In the genomic region with DNA sequence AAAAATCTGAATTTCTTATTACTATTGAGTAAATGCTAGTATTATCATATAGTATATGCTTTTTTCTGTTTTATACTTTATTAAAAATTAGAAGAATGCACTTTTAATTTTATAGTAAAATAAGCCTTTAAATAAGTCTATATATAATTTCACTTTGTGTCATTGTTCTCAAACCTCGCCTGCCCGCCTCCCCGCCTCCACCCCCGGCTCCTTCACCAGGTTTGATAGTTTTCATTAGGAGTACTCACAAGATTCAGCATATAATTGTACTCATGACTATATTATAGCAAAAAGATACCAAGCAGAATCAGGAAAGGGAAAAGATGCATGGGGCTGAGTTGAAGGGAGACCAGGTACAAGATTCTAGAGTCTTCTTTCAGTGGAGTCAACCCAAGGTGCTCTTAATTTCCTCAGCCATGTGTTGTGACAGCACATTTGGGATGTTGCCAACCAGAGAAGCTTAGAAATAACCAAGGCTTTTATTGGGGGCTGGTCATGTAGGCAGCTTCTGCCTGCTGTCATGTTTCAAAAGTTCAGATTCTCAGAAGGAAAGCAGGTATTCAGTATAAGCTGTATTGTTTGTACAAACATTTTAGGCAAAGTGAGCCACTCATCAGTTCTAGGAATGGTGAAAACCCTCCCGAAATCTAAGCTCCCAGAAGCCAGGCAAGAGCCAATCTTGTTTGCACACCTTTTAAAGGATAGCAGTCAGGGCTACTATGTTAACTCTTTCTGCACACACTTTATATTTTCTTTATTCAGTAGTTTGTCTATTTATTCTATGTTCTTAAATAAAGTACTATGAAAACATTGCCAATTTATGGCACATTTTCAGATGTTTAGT, we compare ENCODE assay signal across 4 cellular contexts.
TF ChIP-seq lines count a peak whose summit lies in the region.

No MANE protein-coding gene starts in this region.

TF ChIP-seq in SK-N-SH, 30 proteins besides CTCF, POLR2A, EP300 and RAD21:
- no peak for TF ChIP-seq JUND (IDR thresholded peaks at IDR 0.05)
- peak; percentile 22; the same call in 1 of the 2 replicates for TF ChIP-seq MXI1 (IDR thresholded peaks at IDR 0.05; ENCODE audit: low read depth, low read length)

TF ChIP-seq in SK-N-SH treated with all-trans-retinoic acid at 6 μM for 48 hours, 23 proteins besides CTCF, POLR2A, EP300 and RAD21 (continues in another document):
- no peak for TF ChIP-seq ISL1 (CRISPR knock-in tag; IDR thresholded peaks at IDR 0.05)
- TF ChIP-seq, protein P1, sequence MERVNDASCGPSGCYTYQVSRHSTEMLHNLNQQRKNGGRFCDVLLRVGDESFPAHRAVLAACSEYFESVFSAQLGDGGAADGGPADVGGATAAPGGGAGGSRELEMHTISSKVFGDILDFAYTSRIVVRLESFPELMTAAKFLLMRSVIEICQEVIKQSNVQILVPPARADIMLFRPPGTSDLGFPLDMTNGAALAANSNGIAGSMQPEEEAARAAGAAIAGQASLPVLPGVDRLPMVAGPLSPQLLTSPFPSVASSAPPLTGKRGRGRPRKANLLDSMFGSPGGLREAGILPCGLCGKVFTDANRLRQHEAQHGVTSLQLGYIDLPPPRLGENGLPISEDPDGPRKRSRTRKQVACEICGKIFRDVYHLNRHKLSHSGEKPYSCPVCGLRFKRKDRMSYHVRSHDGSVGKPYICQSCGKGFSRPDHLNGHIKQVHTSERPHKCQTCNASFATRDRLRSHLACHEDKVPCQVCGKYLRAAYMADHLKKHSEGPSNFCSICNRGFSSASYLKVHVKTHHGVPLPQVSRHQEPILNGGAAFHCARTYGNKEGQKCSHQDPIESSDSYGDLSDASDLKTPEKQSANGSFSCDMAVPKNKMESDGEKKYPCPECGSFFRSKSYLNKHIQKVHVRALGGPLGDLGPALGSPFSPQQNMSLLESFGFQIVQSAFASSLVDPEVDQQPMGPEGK (CRISPR knock-in tag; IDR thresholded peaks at IDR 0.05; ENCODE audit: borderline replicate concordance), result no peak
- TF ChIP-seq ZNF8 (CRISPR knock-in tag; IDR thresholded peaks at IDR 0.05), result no peak
- no peak for TF ChIP-seq ARNTL (CRISPR knock-in tag; IDR thresholded peaks at IDR 0.05; ENCODE audit: borderline replicate concordance, low read depth)
- TF ChIP-seq ESRRG (CRISPR knock-in tag; IDR thresholded peaks at IDR 0.05), result no peak
- no peak for TF ChIP-seq CSDC2 (CRISPR knock-in tag; IDR thresholded peaks at IDR 0.05)
- TF ChIP-seq, protein P2, sequence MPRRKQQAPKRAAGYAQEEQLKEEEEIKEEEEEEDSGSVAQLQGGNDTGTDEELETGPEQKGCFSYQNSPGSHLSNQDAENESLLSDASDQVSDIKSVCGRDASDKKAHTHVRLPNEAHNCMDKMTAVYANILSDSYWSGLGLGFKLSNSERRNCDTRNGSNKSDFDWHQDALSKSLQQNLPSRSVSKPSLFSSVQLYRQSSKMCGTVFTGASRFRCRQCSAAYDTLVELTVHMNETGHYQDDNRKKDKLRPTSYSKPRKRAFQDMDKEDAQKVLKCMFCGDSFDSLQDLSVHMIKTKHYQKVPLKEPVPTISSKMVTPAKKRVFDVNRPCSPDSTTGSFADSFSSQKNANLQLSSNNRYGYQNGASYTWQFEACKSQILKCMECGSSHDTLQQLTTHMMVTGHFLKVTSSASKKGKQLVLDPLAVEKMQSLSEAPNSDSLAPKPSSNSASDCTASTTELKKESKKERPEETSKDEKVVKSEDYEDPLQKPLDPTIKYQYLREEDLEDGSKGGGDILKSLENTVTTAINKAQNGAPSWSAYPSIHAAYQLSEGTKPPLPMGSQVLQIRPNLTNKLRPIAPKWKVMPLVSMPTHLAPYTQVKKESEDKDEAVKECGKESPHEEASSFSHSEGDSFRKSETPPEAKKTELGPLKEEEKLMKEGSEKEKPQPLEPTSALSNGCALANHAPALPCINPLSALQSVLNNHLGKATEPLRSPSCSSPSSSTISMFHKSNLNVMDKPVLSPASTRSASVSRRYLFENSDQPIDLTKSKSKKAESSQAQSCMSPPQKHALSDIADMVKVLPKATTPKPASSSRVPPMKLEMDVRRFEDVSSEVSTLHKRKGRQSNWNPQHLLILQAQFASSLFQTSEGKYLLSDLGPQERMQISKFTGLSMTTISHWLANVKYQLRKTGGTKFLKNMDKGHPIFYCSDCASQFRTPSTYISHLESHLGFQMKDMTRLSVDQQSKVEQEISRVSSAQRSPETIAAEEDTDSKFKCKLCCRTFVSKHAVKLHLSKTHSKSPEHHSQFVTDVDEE (CRISPR knock-in tag; IDR thresholded peaks at IDR 0.05), result no peak
- TF ChIP-seq GLIS3 (CRISPR knock-in tag; IDR thresholded peaks at IDR 0.05), result no peak
- TF ChIP-seq ZC3H10 (CRISPR knock-in tag; IDR thresholded peaks at IDR 0.05), result no peak
- no peak for TF ChIP-seq SNAI2 (CRISPR knock-in tag; IDR thresholded peaks at IDR 0.05)
- TF ChIP-seq RARB (CRISPR knock-in tag; IDR thresholded peaks at IDR 0.05), result no peak

TF ChIP-seq in GM12878, 131 proteins besides CTCF, POLR2A, EP300 and RAD21 (continues in another document):
- TF ChIP-seq IRF4 (IDR thresholded peaks at IDR 0.05; ENCODE audit: low read depth, low read length), result no peak
- TF ChIP-seq STAT1 (conservative IDR thresholded peaks at IDR 0.05), result no peak
- TF ChIP-seq FOS (IDR thresholded peaks at IDR 0.05; ENCODE audit: borderline replicate concordance, extremely low read depth, insufficient read length), result no peak
- no peak for TF ChIP-seq ETV6 (conservative IDR thresholded peaks at IDR 0.05 in 1 of 2, IDR thresholded peaks at IDR 0.05 in 1 of 2; ENCODE audit: borderline replicate concordance in 1 of 2, low read depth in 1 of 2)
- TF ChIP-seq, protein P3, sequence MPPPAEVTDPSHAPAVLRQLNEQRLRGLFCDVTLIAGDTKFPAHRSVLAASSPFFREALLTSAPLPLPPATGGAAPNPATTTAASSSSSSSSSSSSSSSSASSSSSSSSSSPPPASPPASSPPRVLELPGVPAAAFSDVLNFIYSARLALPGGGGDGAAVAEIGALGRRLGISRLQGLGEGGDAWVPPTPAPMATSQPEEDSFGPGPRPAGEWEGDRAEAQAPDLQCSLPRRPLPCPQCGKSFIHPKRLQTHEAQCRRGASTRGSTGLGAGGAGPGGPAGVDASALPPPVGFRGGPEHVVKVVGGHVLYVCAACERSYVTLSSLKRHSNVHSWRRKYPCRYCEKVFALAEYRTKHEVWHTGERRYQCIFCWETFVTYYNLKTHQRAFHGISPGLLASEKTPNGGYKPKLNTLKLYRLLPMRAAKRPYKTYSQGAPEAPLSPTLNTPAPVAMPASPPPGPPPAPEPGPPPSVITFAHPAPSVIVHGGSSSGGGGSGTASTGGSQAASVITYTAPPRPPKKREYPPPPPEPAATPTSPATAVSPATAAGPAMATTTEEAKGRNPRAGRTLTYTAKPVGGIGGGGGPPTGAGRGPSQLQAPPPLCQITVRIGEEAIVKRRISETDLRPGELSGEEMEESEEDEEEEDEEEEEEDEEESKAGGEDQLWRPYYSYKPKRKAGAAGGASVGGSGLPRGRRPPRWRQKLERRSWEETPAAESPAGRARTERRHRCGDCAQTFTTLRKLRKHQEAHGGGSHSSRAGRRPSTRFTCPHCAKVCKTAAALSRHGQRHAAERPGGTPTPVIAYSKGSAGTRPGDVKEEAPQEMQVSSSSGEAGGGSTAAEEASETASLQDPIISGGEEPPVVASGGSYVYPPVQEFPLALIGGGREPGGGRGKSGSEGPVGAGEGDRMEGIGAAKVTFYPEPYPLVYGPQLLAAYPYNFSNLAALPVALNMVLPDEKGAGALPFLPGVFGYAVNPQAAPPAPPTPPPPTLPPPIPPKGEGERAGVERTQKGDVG (CRISPR knock-in tag; IDR thresholded peaks at IDR 0.05), result no peak
- TF ChIP-seq, protein P4, sequence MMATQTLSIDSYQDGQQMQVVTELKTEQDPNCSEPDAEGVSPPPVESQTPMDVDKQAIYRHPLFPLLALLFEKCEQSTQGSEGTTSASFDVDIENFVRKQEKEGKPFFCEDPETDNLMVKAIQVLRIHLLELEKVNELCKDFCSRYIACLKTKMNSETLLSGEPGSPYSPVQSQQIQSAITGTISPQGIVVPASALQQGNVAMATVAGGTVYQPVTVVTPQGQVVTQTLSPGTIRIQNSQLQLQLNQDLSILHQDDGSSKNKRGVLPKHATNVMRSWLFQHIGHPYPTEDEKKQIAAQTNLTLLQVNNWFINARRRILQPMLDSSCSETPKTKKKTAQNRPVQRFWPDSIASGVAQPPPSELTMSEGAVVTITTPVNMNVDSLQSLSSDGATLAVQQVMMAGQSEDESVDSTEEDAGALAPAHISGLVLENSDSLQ (IDR thresholded peaks at IDR 0.05), result no peak
- no peak for TF ChIP-seq MYC (IDR thresholded peaks at IDR 0.05; ENCODE audit: insufficient read depth, insufficient read length, insufficient replicate concordance, low read length, severe bottlenecking)
- TF ChIP-seq RUNX3 (IDR thresholded peaks at IDR 0.05; ENCODE audit: low read length), result no peak
- no peak for TF ChIP-seq TCF7 (IDR thresholded peaks at IDR 0.05; ENCODE audit: borderline replicate concordance)
- TF ChIP-seq, protein P5, sequence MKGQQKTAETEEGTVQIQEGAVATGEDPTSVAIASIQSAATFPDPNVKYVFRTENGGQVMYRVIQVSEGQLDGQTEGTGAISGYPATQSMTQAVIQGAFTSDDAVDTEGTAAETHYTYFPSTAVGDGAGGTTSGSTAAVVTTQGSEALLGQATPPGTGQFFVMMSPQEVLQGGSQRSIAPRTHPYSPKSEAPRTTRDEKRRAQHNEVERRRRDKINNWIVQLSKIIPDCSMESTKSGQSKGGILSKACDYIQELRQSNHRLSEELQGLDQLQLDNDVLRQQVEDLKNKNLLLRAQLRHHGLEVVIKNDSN (IDR thresholded peaks at IDR 0.05; ENCODE audit: borderline replicate concordance, extremely low read length, insufficient read depth, low read depth, low read length), result no peak
- no peak for TF ChIP-seq RBBP5 (conservative IDR thresholded peaks at IDR 0.05)

TF ChIP-seq in GM12891, 5 proteins besides CTCF, POLR2A, EP300 and RAD21:
- TF ChIP-seq PAX5 (IDR thresholded peaks at IDR 0.05; ENCODE audit: insufficient read depth, low read length, severe bottlenecking) (no peak), TAF1 (IDR thresholded peaks at IDR 0.05; ENCODE audit: low read depth, low read length) (no peak), POU2F2 (IDR thresholded peaks at IDR 0.05; ENCODE audit: low read depth, low read length) (no peak), POLR2AphosphoS5 (IDR thresholded peaks at IDR 0.05; ENCODE audit: low read depth, low read length) (no peak), SPI1 (IDR thresholded peaks at IDR 0.05; ENCODE audit: low read depth, low read length) (no peak)
TF ChIP-seq in GM12891: peak in this region for 0.
